In genomic region chr15:67105065-67105951, GRCh38 we compare ENCODE assay signal across 8 cellular contexts. TPM values are rescaled to one million over a fixed set of nuclear protein-coding genes. Genes with fewer than 3 reads are reported as not detected.
A peak's percentile ranks its signal among the peaks of the same experiment; 100 is the strongest.
DNase-seq lines count a peak whose midpoint lies in the region; ATAC-seq lines count a peak whose summit lies in the region.

No MANE protein-coding gene starts in this region.

- intact Hi-C loops in sciatic nerve (cut with DNase I): no loop called here

- DNase-seq in GM03348 (ENCODE audit: low spot score) (peak; percentile 92), SW480 (ENCODE audit: low spot score) (peak; percentile 90), foreskin melanocyte (peak; percentile 94), sciatic nerve (ENCODE audit: low spot score) (no peak), NCI-H446 (lab: John Stamatoyannopoulos, UW) (no peak)

- ATAC-seq in sciatic nerve: peak; percentile 16
- ATAC-seq in GM21737 (IDR thresholded peaks at IDR 0.05; ENCODE audit: unreplicated experiment): no peak
- no peak for ATAC-seq in HG02884 (IDR thresholded peaks at IDR 0.05; ENCODE audit: unreplicated experiment)
- ATAC-seq in HG02588 (IDR thresholded peaks at IDR 0.05; ENCODE audit: unreplicated experiment): no peak

RNA-seq across cellular contexts. Expression of gene SMAD3, which starts 39.9 kb away (rescaled TPM):
- 58.8 TPM for total RNA-seq in sciatic nerve

Comparison
In these comparisons a context has a peak if more than half of its experiments do, and no peak if none do; other contexts are left out.
1. DNase-seq: peak in GM03348 (single experiment), SW480 (single experiment) and foreskin melanocyte (single experiment); none in sciatic nerve (single experiment) and NCI-H446 (0 of 2).